9 cellular contexts compared by ENCODE assay signal in the genomic region with DNA sequence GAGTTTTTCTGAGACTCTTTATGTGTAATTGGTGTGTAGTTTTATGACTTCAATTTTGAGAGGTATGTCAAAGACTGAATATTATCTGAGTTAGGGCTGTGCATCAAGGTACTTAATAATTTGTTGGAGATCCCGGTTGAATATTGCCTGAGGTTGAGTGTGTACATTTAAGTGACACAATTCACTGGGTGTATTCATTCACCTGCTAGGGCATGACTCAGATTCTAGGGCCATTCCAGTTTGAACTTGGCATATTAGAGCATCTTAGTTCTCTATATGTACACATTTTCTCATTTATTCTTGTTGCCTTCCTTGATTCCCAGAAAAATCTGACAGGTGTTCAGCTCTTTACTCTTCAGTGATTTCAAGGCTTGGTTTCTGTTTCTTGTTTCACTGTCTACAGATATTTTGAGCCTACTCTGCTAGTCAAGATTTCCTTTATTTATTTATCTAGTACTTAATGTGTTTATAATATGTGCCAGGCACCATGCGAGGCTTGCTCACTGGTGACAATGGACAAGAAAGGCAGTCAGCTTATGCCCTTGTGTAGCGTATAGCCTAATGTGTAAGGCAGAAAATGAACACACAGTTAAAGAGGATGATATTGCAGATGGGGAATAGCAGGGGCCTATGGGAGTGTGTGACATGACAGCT. TPM values are rescaled to one million over a fixed set of nuclear protein-coding genes. Genes with fewer than 3 reads are reported as not detected.
A peak's percentile ranks its signal among the peaks of the same experiment; 100 is the strongest.
DNase-seq lines count a peak whose midpoint lies in the region; ATAC-seq and TF ChIP-seq lines count a peak whose summit lies in the region.
"Had no signal": no experiment of that assay in that cellular context is flagged by ENCODE, and none has a peak within 500 bp of the region (broad histone marks: within the 10 kb centered on the region; RNA-seq: fewer than 3 reads in every experiment).

No MANE protein-coding gene starts in this region.

- peak overlapping the region; percentile 16 for H3K27ac ChIP-seq in A673 (ENCODE audit: low read depth, low read length, poor library complexity, severe bottlenecking)
- H3K27ac ChIP-seq in left lung: peak overlapping the region; percentile 10 to 50

- peaks cover 35% of the 10 kb centered on the region for H3K4me1 Mint-ChIP-seq in Caco-2 (ENCODE audit: low read depth, unreplicated experiment)

- no TSS peak for BruUV-seq in A673 (replicated peaks; lab: Mats Ljungman, UMichigan)
- no TSS peak for BruUV-seq in Caco-2 (replicated peaks; lab: Mats Ljungman, UMichigan)

- no peaks in the 10 kb centered on the region for H3K9me3 ChIP-seq in A673 (ENCODE audit: low read depth, low read length, poor library complexity, severe bottlenecking)
- H3K9me3 ChIP-seq in left lung: no peaks in the 10 kb centered on the region
- no peaks in the 10 kb centered on the region for H3K9me3 ChIP-seq in Caco-2

- H3K4me3 Mint-ChIP-seq in Caco-2 (ENCODE audit: unreplicated experiment): no peak overlapping the region

- H3K4me1 ChIP-seq in A673 (ENCODE audit: insufficient read depth, low read length, poor library complexity, severe bottlenecking): peaks cover 45% of the 10 kb centered on the region
- peaks cover 24 to 87% of the 10 kb centered on the region in 2 donors for H3K4me1 ChIP-seq in left lung
- peaks cover 31% of the 10 kb centered on the region for H3K4me1 ChIP-seq in Caco-2

- no peaks in the 10 kb centered on the region for H3K27me3 Mint-ChIP-seq in Caco-2 (ENCODE audit: insufficient read depth, unreplicated experiment)

- H3K36me3 ChIP-seq in A673 (ENCODE audit: insufficient read depth, low read length, poor library complexity, severe bottlenecking): no peaks in the 10 kb centered on the region
- no peaks in the 10 kb centered on the region for H3K36me3 ChIP-seq in left lung
- no peaks in the 10 kb centered on the region; the same call in 1 of the 2 replicates for H3K36me3 ChIP-seq in Caco-2 (ENCODE audit: control insufficient read depth, insufficient read depth, low read length)

- CTCF ChIA-PET in A673 (lab: Charles Lee): no interaction called here
- CTCF ChIA-PET in Caco-2 (lab: Charles Lee): interaction anchor here (0.6 kb wide), 1 partner anchor 72 kb away, joined by 3 read pairs; no protein-coding TSS in a partner anchor

- H3K36me3 Mint-ChIP-seq in activated naive CD4-positive, alpha-beta T cell treated with anti-CD3 and anti-CD28 coated beads, Interleukin-2, amount 50 U/mL, for 72 hours: peaks cover 0 to 16% of the 10 kb centered on the region in 2 donors
- H3K36me3 Mint-ChIP-seq in Caco-2 (ENCODE audit: insufficient read depth, unreplicated experiment): peaks cover 43% of the 10 kb centered on the region

- ATAC-seq in GM19395 (IDR thresholded peaks at IDR 0.05; ENCODE audit: unreplicated experiment) (peak; percentile 5), left lung (peak; percentile 68)
- ATAC-seq in activated naive CD4-positive, alpha-beta T cell treated with anti-CD3 and anti-CD28 coated beads, Interleukin-2, amount 50 U/mL, for 72 hours: no peak

- no peaks in the 10 kb centered on the region for H3K27me3 ChIP-seq in A673 (replicated peaks; ENCODE audit: insufficient read depth, low read depth, low read length, poor library complexity)
- no peaks in the 10 kb centered on the region for H3K27me3 ChIP-seq in left lung
- no peaks in the 10 kb centered on the region for H3K27me3 ChIP-seq in Caco-2 (replicated peaks; ENCODE audit: control insufficient read depth, insufficient read depth, low read length)

- H3K27ac Mint-ChIP-seq in activated naive CD4-positive, alpha-beta T cell treated with anti-CD3 and anti-CD28 coated beads, Interleukin-2, amount 50 U/mL, for 72 hours: peak overlapping the region; percentile 2 to 32
- H3K27ac Mint-ChIP-seq in Caco-2 (ENCODE audit: unreplicated experiment): no peak overlapping the region

- POLR2A ChIA-PET in A673 (lab: Charles Lee; ENCODE audit: low non-redundant PET) (interaction anchor here (0.8 to 1.1 kb wide), 2 partner anchors 12 to 57 kb away, joined by 3 read pairs; no protein-coding TSS in a partner anchor), Caco-2 (lab: Charles Lee) (no interaction called here)

- no peaks in the 10 kb centered on the region for H3K9me3 Mint-ChIP-seq in activated naive CD4-positive, alpha-beta T cell treated with anti-CD3 and anti-CD28 coated beads, Interleukin-2, amount 50 U/mL, for 72 hours
- no peaks in the 10 kb centered on the region for H3K9me3 Mint-ChIP-seq in Caco-2 (ENCODE audit: unreplicated experiment)

- no peak overlapping the region for H3K4me3 ChIP-seq in A673 (ENCODE audit: low read depth, low read length, poor library complexity, severe bottlenecking)
- no peak overlapping the region for H3K4me3 ChIP-seq in left lung
- H3K4me3 ChIP-seq in Caco-2 (ENCODE audit: low read depth, low read length): no peak overlapping the region

- DNase-seq in A673 (ENCODE audit: low spot score): no peak
- no peak for DNase-seq in activated naive CD4-positive, alpha-beta T cell treated with anti-CD3 and anti-CD28 coated beads, Interleukin-2, amount 50 U/mL, for 72 hours (ENCODE audit: low spot score in 2 of 2)
- no peak for DNase-seq in left lung
- DNase-seq in NCI-H187 (lab: John Stamatoyannopoulos, UW): no peak
- no peak for DNase-seq in NCI-H2107 (lab: John Stamatoyannopoulos, UW)
- no peak for DNase-seq in Caco-2
- DNase-seq in activated gamma-delta T cell (lab: John Stamatoyannopoulos, UW): no peak
- DNase-seq: activated CD4-positive, alpha-beta T cell treated with anti-CD3 and anti-CD28 coated beads for 48 hours had no signal

- intact Hi-C loops in A673 (cut with micrococcal nuclease; ENCODE audit: unreplicated experiment) (loop anchor here (5.0 kb wide), 1 partner anchor 37 kb away; no protein-coding TSS in a partner anchor), left lung (cut with DNase I) (no loop called here), Caco-2 (cut with micrococcal nuclease; ENCODE audit: unreplicated experiment) (no loop called here)

- TF ChIP-seq CTCF in A673 (conservative IDR thresholded peaks at IDR 0.05; ENCODE audit: low read depth, low read length) (no peak), left lung (IDR thresholded peaks at IDR 0.05) (no peak), Caco-2 (IDR thresholded peaks at IDR 0.05; ENCODE audit: insufficient read depth in 1 of 2, low read depth in 1 of 2, low read length in 1 of 2, severe bottlenecking in 1 of 2, unreplicated experiment in 1 of 2) (no peak)

RNA-seq across cellular contexts. Expression of a gene that starts 12.7 kb away (rescaled TPM):
- total RNA-seq in A673 (2021) (154 and 157 TPM in 2 replicates), left lung (10 to 100 TPM; 80.2 to 83.4 TPM), Caco-2 (2022) (257 and 263 TPM in 2 replicates)
- 10 to 100 TPM; 82.9 to 94.3 TPM for total RNA-seq in activated naive CD4-positive, alpha-beta T cell treated with anti-CD3 and anti-CD28 coated beads, Interleukin-2, amount 50 U/mL, for 72 hours

Comparison
In these comparisons a context has a peak if more than half of its experiments do, and no peak if none do; other contexts are left out.
1. ATAC-seq: peak in GM19395 (single experiment) and left lung (single experiment); none in activated naive CD4-positive, alpha-beta T cell treated with anti-CD3 and anti-CD28 coated beads, Interleukin-2, amount 50 U/mL, for 72 hours (0 of 2).